ENCODE assay signal across 8 cellular contexts in genomic region chr1:181134543-181135461, GRCh38. TPM values are rescaled to one million over a fixed set of nuclear protein-coding genes. Genes with fewer than 3 reads are reported as not detected.
DNase-seq lines count a peak whose midpoint lies in the region; ATAC-seq, FAIRE-seq and TF ChIP-seq lines count a peak whose summit lies in the region.

No MANE protein-coding gene starts in this region.

- H3K9me3 ChIP-seq in AG04450 (ENCODE audit: control insufficient read depth, insufficient read depth, low read length) = no peaks in the 10 kb centered on the region; the same call in 1 of the 2 replicates

- no peaks in the 10 kb centered on the region for H3K9me3 Mint-ChIP-seq in activated naive CD8-positive, alpha-beta T cell treated with anti-CD3 and anti-CD28 coated beads for 36 hours
- H3K9me3 Mint-ChIP-seq in immature natural killer cell = no peaks in the 10 kb centered on the region
- H3K9me3 Mint-ChIP-seq in stimulated activated naive CD8-positive, alpha-beta T cell treated with anti-CD3 and anti-CD28 coated beads, Interleukin-15, Interleukin-2, amounts not matched to agents 100 ng/mL and 50 ng/mL, for 24 hours = no peaks in the 10 kb centered on the region

- peak overlapping the region; percentile 99 for H3K27ac ChIP-seq in AG04450 (ENCODE audit: low read depth, low read length)

- peak; percentile 38 for DNase-seq in AG04450 (ENCODE audit: low read depth, low spot score)
- no peak for DNase-seq in GM12891 (ENCODE audit: insufficient read length, low spot score)
- DNase-seq in NCI-H460 (ENCODE audit: extremely low read depth, low read depth) = peak; percentile 76
- peak; percentile 63 for DNase-seq in activated naive CD8-positive, alpha-beta T cell treated with anti-CD3 and anti-CD28 coated beads for 36 hours
- DNase-seq in immature natural killer cell = peak; percentile 18 to 29 (median 29)
- DNase-seq in NCI-H1048 (lab: John Stamatoyannopoulos, UW) = no peak

- POLR2A ChIA-PET in AG04450 (lab: Yijun Ruan, JAX) = interaction anchor here (0.6 to 2.2 kb wide), 11 partner anchors 8 to 503 kb away, joined by 3 to 35 read pairs (median 6); partner anchors contain the start of genes IER5 and XPR1

- no peaks in the 10 kb centered on the region for H3K36me3 Mint-ChIP-seq in activated naive CD8-positive, alpha-beta T cell treated with anti-CD3 and anti-CD28 coated beads for 36 hours
- H3K36me3 Mint-ChIP-seq in immature natural killer cell = no peaks in the 10 kb centered on the region
- no peaks in the 10 kb centered on the region for H3K36me3 Mint-ChIP-seq in stimulated activated naive CD8-positive, alpha-beta T cell treated with anti-CD3 and anti-CD28 coated beads, Interleukin-15, Interleukin-2, amounts not matched to agents 100 ng/mL and 50 ng/mL, for 24 hours (ENCODE audit: low read depth)

- peak overlapping the region; percentile 76 for H3K27ac Mint-ChIP-seq in activated naive CD8-positive, alpha-beta T cell treated with anti-CD3 and anti-CD28 coated beads for 36 hours
- H3K27ac Mint-ChIP-seq in immature natural killer cell = peak overlapping the region; percentile 68 to 90 (median 78)
- H3K27ac Mint-ChIP-seq in stimulated activated naive CD8-positive, alpha-beta T cell treated with anti-CD3 and anti-CD28 coated beads, Interleukin-15, Interleukin-2, amounts not matched to agents 100 ng/mL and 50 ng/mL, for 24 hours = peak overlapping the region; percentile 90

- CTCF ChIA-PET in AG04450 (lab: Charles Lee) = interaction anchor here (0.8 to 1.5 kb wide), 5 partner anchors 17 to 619 kb away, joined by 3 to 7 read pairs (median 5); no protein-coding TSS in a partner anchor

- peaks cover 41% of the 10 kb centered on the region for H3K4me1 Mint-ChIP-seq in activated naive CD8-positive, alpha-beta T cell treated with anti-CD3 and anti-CD28 coated beads for 36 hours
- H3K4me1 Mint-ChIP-seq in immature natural killer cell = peaks cover 52 to 64% of the 10 kb centered on the region in 2 donors
- peaks cover 91% of the 10 kb centered on the region for H3K4me1 Mint-ChIP-seq in stimulated activated naive CD8-positive, alpha-beta T cell treated with anti-CD3 and anti-CD28 coated beads, Interleukin-15, Interleukin-2, amounts not matched to agents 100 ng/mL and 50 ng/mL, for 24 hours (ENCODE audit: low read depth)

- peak; percentile 60; the same call in 1 of the 2 replicates for TF ChIP-seq POLR2A in GM12891 (IDR thresholded peaks at IDR 0.05; ENCODE audit: low read depth, low read length)

- H3K4me3 Mint-ChIP-seq in activated naive CD8-positive, alpha-beta T cell treated with anti-CD3 and anti-CD28 coated beads for 36 hours = peak overlapping the region; percentile 62
- H3K4me3 Mint-ChIP-seq in immature natural killer cell = peak overlapping the region; percentile 62 to 82 (median 77)
- H3K4me3 Mint-ChIP-seq in stimulated activated naive CD8-positive, alpha-beta T cell treated with anti-CD3 and anti-CD28 coated beads, Interleukin-15, Interleukin-2, amounts not matched to agents 100 ng/mL and 50 ng/mL, for 24 hours = peak overlapping the region; percentile 73

- peaks cover 14% of the 10 kb centered on the region for H3K27me3 Mint-ChIP-seq in activated naive CD8-positive, alpha-beta T cell treated with anti-CD3 and anti-CD28 coated beads for 36 hours
- peaks cover 2 to 14% (median 7%) of the 10 kb centered on the region in 3 donors for H3K27me3 Mint-ChIP-seq in immature natural killer cell (ENCODE audit: low read depth in 3 of 3)
- no peaks in the 10 kb centered on the region for H3K27me3 Mint-ChIP-seq in stimulated activated naive CD8-positive, alpha-beta T cell treated with anti-CD3 and anti-CD28 coated beads, Interleukin-15, Interleukin-2, amounts not matched to agents 100 ng/mL and 50 ng/mL, for 24 hours

- peak; percentile 34 for ATAC-seq in HG02852 (IDR thresholded peaks at IDR 0.05; ENCODE audit: unreplicated experiment)

- FAIRE-seq in GM12891 (lab: Jason Lieb, UNC) = peak; percentile 31

- no peaks in the 10 kb centered on the region for H3K27me3 ChIP-seq in AG04450 (ENCODE audit: control insufficient read depth, insufficient read depth, low read length)

- no peak overlapping the region for H3K4me3 ChIP-seq in AG04450 (ENCODE audit: low read depth, low read length)

- TF ChIP-seq CTCF in AG04450 (IDR thresholded peaks at IDR 0.05; ENCODE audit: low read depth, low read length) = no peak

TF ChIP-seq in GM12891, 5 proteins besides CTCF, POLR2A, EP300 and RAD21:
- 0 out of 2 replicates have a peak, but pooled peaks have one; percentile 20 for TF ChIP-seq TAF1 (IDR thresholded peaks at IDR 0.05; ENCODE audit: low read depth, low read length)
- TF ChIP-seq PAX5 (IDR thresholded peaks at IDR 0.05; ENCODE audit: insufficient read depth, low read length, severe bottlenecking) = no peak
- no peak for TF ChIP-seq POLR2AphosphoS5 (IDR thresholded peaks at IDR 0.05; ENCODE audit: low read depth, low read length)
- no peak; the same call in 1 of the 2 replicates for TF ChIP-seq SPI1 (IDR thresholded peaks at IDR 0.05; ENCODE audit: low read depth, low read length)
- TF ChIP-seq POU2F2 (IDR thresholded peaks at IDR 0.05; ENCODE audit: low read depth, low read length) = no peak; the same call in 1 of the 2 replicates
TF ChIP-seq in GM12891: peak in this region for 1.

RNA-seq across cellular contexts. Expression of gene IER5, which starts 46.3 kb away (rescaled TPM):
- polyA plus RNA-seq in AG04450 (2011; rRNA removed) (20.4 and 20.7 TPM in 2 replicates), immature natural killer cell (10 to 100 TPM; 11.6 to 22.7 (median 14.4) TPM)
- polyA minus RNA-seq in AG04450 (2011; rRNA and poly(A)+ RNA removed) = 26.6 and 31.9 TPM in 2 replicates
- polyA plus RNA-seq in GM12891 (2012; ENCODE audit: low read depth, missing spikeins) = 33.9 TPM
- 29.6 and 35.8 TPM in 2 replicates for total RNA-seq in NCI-H460 (2014; rRNA removed; shearing (Covaris generic))
- polyA plus RNA-seq in NCI-H460 (2014; cell fraction: nucleus; rRNA removed) = 25.4 and 26.6 TPM in 2 replicates
- 10 to 100 TPM; 29.7 to 30.3 TPM for total RNA-seq in activated naive CD8-positive, alpha-beta T cell treated with anti-CD3 and anti-CD28 coated beads for 36 hours

Comparison
In these comparisons a context has a peak if more than half of its experiments do, and no peak if none do; other contexts are left out.
1. DNase-seq: peak in AG04450 (single experiment), NCI-H460 (single experiment), activated naive CD8-positive, alpha-beta T cell treated with anti-CD3 and anti-CD28 coated beads for 36 hours (single experiment) and immature natural killer cell (3 of 3); none in GM12891 (single experiment) and NCI-H1048 (single experiment).
2. Peak in every context shown above with its lines, with median percentiles within 50 percentile points of each other: H3K27ac Mint-ChIP-seq and H3K4me3 Mint-ChIP-seq.